ENCODE assay signal across 8 cellular contexts in genomic region chr1:94247146-94248094, GRCh38. TPM values are rescaled to one million over a fixed set of nuclear protein-coding genes. Genes with fewer than 3 reads are reported as not detected.
A peak's percentile ranks its signal among the peaks of the same experiment; 100 is the strongest.
DNase-seq lines count a peak whose midpoint lies in the region; ATAC-seq and TF ChIP-seq lines count a peak whose summit lies in the region.

No MANE protein-coding gene starts in this region.

- peaks cover 13% of the 10 kb centered on the region for H3K9me3 Mint-ChIP-seq in activated T-helper 1 cell treated with anti-CD3 and anti-CD28 coated beads, Interleukin-12 subunit alpha, Interleukin-12 subunit beta, Interleukin-2, Interleukin-4 antibody, amounts not matched to agents 30 ng/mL and 10 ng/mL and 1 ng/mL, durations not matched to agents 14 hours and 24 hours and 36 hours

- peaks cover 13% of the 10 kb centered on the region for H3K4me1 Mint-ChIP-seq in activated T-helper 1 cell treated with anti-CD3 and anti-CD28 coated beads, Interleukin-12 subunit alpha, Interleukin-12 subunit beta, Interleukin-2, Interleukin-4 antibody, amounts not matched to agents 30 ng/mL and 10 ng/mL and 1 ng/mL, durations not matched to agents 14 hours and 24 hours and 36 hours (ENCODE audit: low read depth)

- TF ChIP-seq CTCF in GM12864 (IDR thresholded peaks at IDR 0.05; ENCODE audit: low read depth, low read length, missing control alignments) = no peak
- TF ChIP-seq CTCF in omental fat pad (IDR thresholded peaks at IDR 0.05) = no peak

- DNase-seq in A172 (ENCODE audit: low spot score) = peak; percentile 25
- DNase-seq in GM12864 (ENCODE audit: low read depth) = no peak
- peak; percentile 64 for DNase-seq in NCI-H345 treated with DMSO at 0.1 percent for 48 hours (lab: John Stamatoyannopoulos, UW; ENCODE audit: unreplicated experiment)
- DNase-seq in activated T-helper 1 cell treated with anti-CD3 and anti-CD28 coated beads, Interleukin-12 subunit alpha, Interleukin-12 subunit beta, Interleukin-2, Interleukin-4 antibody, amounts not matched to agents 30 ng/mL and 10 ng/mL and 1 ng/mL, durations not matched to agents 14 hours and 24 hours and 36 hours (ENCODE audit: low spot score) = no peak
- DNase-seq in germinal center (ENCODE audit: low spot score) = peak; percentile 59
- peak; percentile 55 for DNase-seq in omental fat pad (ENCODE audit: low spot score)
- DNase-seq in NCI-H1694 (lab: John Stamatoyannopoulos, UW) = no peak

- peaks cover 62% of the 10 kb centered on the region for H3K27me3 Mint-ChIP-seq in activated T-helper 1 cell treated with anti-CD3 and anti-CD28 coated beads, Interleukin-12 subunit alpha, Interleukin-12 subunit beta, Interleukin-2, Interleukin-4 antibody, amounts not matched to agents 30 ng/mL and 10 ng/mL and 1 ng/mL, durations not matched to agents 14 hours and 24 hours and 36 hours (ENCODE audit: insufficient read depth)

- ATAC-seq in HG02759 (IDR thresholded peaks at IDR 0.05; ENCODE audit: unreplicated experiment) (peak; percentile 93), omental fat pad (ENCODE audit: low FRiP score) (peak; percentile 86)

- peak overlapping the region; percentile 44 for H3K4me3 ChIP-seq in GM12864 (ENCODE audit: low read depth, low read length)

- peak overlapping the region; percentile 66 for H3K4me3 Mint-ChIP-seq in activated T-helper 1 cell treated with anti-CD3 and anti-CD28 coated beads, Interleukin-12 subunit alpha, Interleukin-12 subunit beta, Interleukin-2, Interleukin-4 antibody, amounts not matched to agents 30 ng/mL and 10 ng/mL and 1 ng/mL, durations not matched to agents 14 hours and 24 hours and 36 hours

- H3K27ac Mint-ChIP-seq in activated T-helper 1 cell treated with anti-CD3 and anti-CD28 coated beads, Interleukin-12 subunit alpha, Interleukin-12 subunit beta, Interleukin-2, Interleukin-4 antibody, amounts not matched to agents 30 ng/mL and 10 ng/mL and 1 ng/mL, durations not matched to agents 14 hours and 24 hours and 36 hours = no peak overlapping the region

- intact Hi-C loops in activated T-helper 1 cell treated with anti-CD3 and anti-CD28 coated beads, Interleukin-12 subunit alpha, Interleukin-12 subunit beta, Interleukin-2, Interleukin-4 antibody, amounts not matched to agents 30 ng/mL and 10 ng/mL and 1 ng/mL, durations not matched to agents 14 hours and 24 hours and 36 hours (cut with micrococcal nuclease) = loop anchor here (10.0 kb wide), 1 partner anchor 167 kb away; the partner anchor contains the start of gene ABCD3

- no peaks in the 10 kb centered on the region for H3K36me3 Mint-ChIP-seq in activated T-helper 1 cell treated with anti-CD3 and anti-CD28 coated beads, Interleukin-12 subunit alpha, Interleukin-12 subunit beta, Interleukin-2, Interleukin-4 antibody, amounts not matched to agents 30 ng/mL and 10 ng/mL and 1 ng/mL, durations not matched to agents 14 hours and 24 hours and 36 hours (ENCODE audit: low read depth)

RNA-seq across cellular contexts. Expression of gene ARHGAP29, which starts 10.0 kb away (rescaled TPM):
- total RNA-seq in A172 (2014; rRNA removed; shearing (Covaris generic)) = 14.1 and 15.4 TPM in 2 replicates
- total RNA-seq in activated T-helper 1 cell treated with anti-CD3 and anti-CD28 coated beads, Interleukin-12 subunit alpha, Interleukin-12 subunit beta, Interleukin-2, Interleukin-4 antibody, amounts not matched to agents 30 ng/mL and 10 ng/mL and 1 ng/mL, durations not matched to agents 14 hours and 24 hours and 36 hours = not detected in 2 replicates
- total RNA-seq in omental fat pad = 100 to 1,000 TPM in 1 of 4 donors, 10 to 100 TPM in 3; 43.8 to 129 (median 77.1) TPM

Comparison
In these comparisons a context has a peak if more than half of its experiments do, and no peak if none do; other contexts are left out.
1. DNase-seq: peak in A172 (single experiment), NCI-H345 treated with DMSO at 0.1 percent for 48 hours (single experiment), germinal center (single experiment) and omental fat pad (single experiment); none in GM12864 (single experiment), activated T-helper 1 cell treated with anti-CD3 and anti-CD28 coated beads, Interleukin-12 subunit alpha, Interleukin-12 subunit beta, Interleukin-2, Interleukin-4 antibody, amounts not matched to agents 30 ng/mL and 10 ng/mL and 1 ng/mL, durations not matched to agents 14 hours and 24 hours and 36 hours (single experiment) and NCI-H1694 (single experiment).
2. RNA of gene ARHGAP29, which starts 10.0 kb away (total RNA-seq): 43.8 to 129 TPM in omental fat pad and 14.1 to 15.4 TPM in A172; not detected in activated T-helper 1 cell treated with anti-CD3 and anti-CD28 coated beads, Interleukin-12 subunit alpha, Interleukin-12 subunit beta, Interleukin-2, Interleukin-4 antibody, amounts not matched to agents 30 ng/mL and 10 ng/mL and 1 ng/mL, durations not matched to agents 14 hours and 24 hours and 36 hours; every median in the first group is over 10 times any median in the second.